8 cellular contexts compared by ENCODE assay signal in the genomic region with DNA sequence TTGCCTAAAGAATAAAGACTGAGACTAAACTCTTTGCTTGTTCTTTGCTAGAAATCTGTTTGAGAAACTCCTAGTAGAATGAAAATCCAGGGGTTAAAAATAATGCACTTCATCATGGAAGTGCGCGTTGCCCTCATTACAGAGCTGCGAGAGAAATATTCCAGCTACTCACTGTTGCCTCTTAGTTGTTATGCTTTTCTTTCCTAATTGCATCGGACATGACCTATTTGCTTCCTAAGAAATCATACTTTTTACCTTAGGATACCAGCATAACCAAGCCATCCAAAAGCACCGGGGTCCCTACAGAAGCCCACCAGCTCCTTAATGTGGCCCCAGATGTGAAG. TPM values are rescaled to one million over a fixed set of nuclear protein-coding genes. Genes with fewer than 3 reads are reported as not detected.
A peak's percentile ranks its signal among the peaks of the same experiment; 100 is the strongest.
DNase-seq lines count a peak whose midpoint lies in the region; ATAC-seq and TF ChIP-seq lines count a peak whose summit lies in the region.

No MANE protein-coding gene starts in this region.

- H3K27me3 ChIP-seq in brain microvascular endothelial cell (replicated peaks) (no peaks in the 10 kb centered on the region), lung (ENCODE audit: control insufficient read depth, insufficient read depth) (no peaks in the 10 kb centered on the region), Karpas-422 (ENCODE audit: low read length) (no peaks in the 10 kb centered on the region)
- peaks cover 5% of the 10 kb centered on the region for H3K27me3 ChIP-seq in effector memory CD4-positive, alpha-beta T cell (replicated peaks; ENCODE audit: control insufficient read depth, insufficient read depth, low read length, poor library complexity, severe bottlenecking)

- intact Hi-C loops in natural killer cell (cut with micrococcal nuclease), result no loop called here

- peak overlapping the region; percentile 50 for H3K4me3 Mint-ChIP-seq in natural killer cell treated with Interleukin-12 subunit alpha and Interleukin-12 subunit beta and Interleukin-15 and Interleukin-18, amount 100 ng/mL, for 72 hours
- no peak overlapping the region for H3K4me3 Mint-ChIP-seq in natural killer cell

- H3K9me3 Mint-ChIP-seq in natural killer cell treated with Interleukin-12 subunit alpha and Interleukin-12 subunit beta and Interleukin-15 and Interleukin-18, amount 100 ng/mL, for 72 hours, result peaks cover 10% of the 10 kb centered on the region
- H3K9me3 Mint-ChIP-seq in natural killer cell, result peaks cover 3 to 5% of the 10 kb centered on the region in 2 donors

- no peaks in the 10 kb centered on the region for H3K79me2 ChIP-seq in Karpas-422 (ENCODE audit: low read length)

- in situ Hi-C loops in brain microvascular endothelial cell (cut with HindIII; ENCODE audit: low pct_ligation_motif_present, low sequenced_read_pairs), result no loop called here

- DNase-seq in natural killer cell treated with Interleukin-12 subunit alpha and Interleukin-12 subunit beta and Interleukin-15 and Interleukin-18, amount 100 ng/mL, for 72 hours (ENCODE audit: low spot score), result no peak
- DNase-seq in natural killer cell (no peak), brain microvascular endothelial cell (no peak), lung (ENCODE audit: low spot score) (no peak), SKM-1 (lab: John Stamatoyannopoulos, UW; ENCODE audit: unreplicated experiment) (no peak), Karpas-422 (no peak), KG1 (lab: John Stamatoyannopoulos, UW) (no peak)
- DNase-seq in effector memory CD4-positive, alpha-beta T cell, result no peak

- H3K4me2 ChIP-seq in Karpas-422 (ENCODE audit: low read depth, low read length, poor library complexity, severe bottlenecking), result no peak overlapping the region

- H3K4me1 Mint-ChIP-seq in natural killer cell treated with Interleukin-12 subunit alpha and Interleukin-12 subunit beta and Interleukin-15 and Interleukin-18, amount 100 ng/mL, for 72 hours (ENCODE audit: low read depth in 2 of 2), result no peaks in the 10 kb centered on the region
- no peaks in the 10 kb centered on the region for H3K4me1 Mint-ChIP-seq in natural killer cell

- no peak overlapping the region for H3K27ac ChIP-seq in brain microvascular endothelial cell
- peak overlapping the region; percentile 14 to 24 for H3K27ac ChIP-seq in lung (ENCODE audit: low read depth in 1 of 2, low read length in 1 of 2)
- H3K27ac ChIP-seq in effector memory CD4-positive, alpha-beta T cell (ENCODE audit: insufficient read depth, low read length, poor library complexity, severe bottlenecking), result no peak overlapping the region
- no peak overlapping the region for H3K27ac ChIP-seq in Karpas-422 (ENCODE audit: low read length)

- H3K27ac Mint-ChIP-seq in natural killer cell treated with Interleukin-12 subunit alpha and Interleukin-12 subunit beta and Interleukin-15 and Interleukin-18, amount 100 ng/mL, for 72 hours, result no peak overlapping the region
- H3K27ac Mint-ChIP-seq in natural killer cell, result no peak overlapping the region

- 0 to 1% methylated on average over 5 of the region's 5 CpGs for WGBS in lung, 2 donors

- H3K36me3 ChIP-seq in brain microvascular endothelial cell (replicated peaks) (no peaks in the 10 kb centered on the region), lung (ENCODE audit: control insufficient read depth in 2 of 2, insufficient read depth in 2 of 2, low read length in 2 of 2) (no peaks in the 10 kb centered on the region), Karpas-422 (ENCODE audit: insufficient read depth, low read length) (no peaks in the 10 kb centered on the region)
- H3K36me3 ChIP-seq in effector memory CD4-positive, alpha-beta T cell (ENCODE audit: control insufficient read depth, insufficient read depth, low read length), result no peaks in the 10 kb centered on the region

- peaks cover 0 to 3% of the 10 kb centered on the region in 2 donors for H3K9me3 ChIP-seq in lung (ENCODE audit: control insufficient read depth in 2 of 2, insufficient read depth in 1 of 2, low read length in 1 of 2)
- H3K9me3 ChIP-seq in effector memory CD4-positive, alpha-beta T cell (ENCODE audit: control insufficient read depth, low read length), result no peaks in the 10 kb centered on the region
- H3K9me3 ChIP-seq in Karpas-422 (ENCODE audit: low read length), result no peaks in the 10 kb centered on the region

- H3K4me3 ChIP-seq in brain microvascular endothelial cell (ENCODE audit: low read depth, low read length), result peak overlapping the region; percentile 65
- H3K4me3 ChIP-seq in lung, result peak overlapping the region; percentile 46
- no peak overlapping the region for H3K4me3 ChIP-seq in effector memory CD4-positive, alpha-beta T cell (ENCODE audit: insufficient read depth, low read depth, low read length, poor library complexity, severe bottlenecking)
- no peak overlapping the region for H3K4me3 ChIP-seq in Karpas-422 (ENCODE audit: low read length)

- H3K9ac ChIP-seq in Karpas-422 (ENCODE audit: low read length), result no peak overlapping the region

- H3K4me1 ChIP-seq in lung (ENCODE audit: control insufficient read depth in 2 of 2, insufficient read depth in 2 of 2, low read length in 2 of 2) (peaks cover 0 to 3% of the 10 kb centered on the region in 2 donors), Karpas-422 (ENCODE audit: low read length) (peaks cover 14% of the 10 kb centered on the region)
- H3K4me1 ChIP-seq in effector memory CD4-positive, alpha-beta T cell (ENCODE audit: control insufficient read depth, insufficient read depth, low read length, poor library complexity, severe bottlenecking), result no peaks in the 10 kb centered on the region

- TF ChIP-seq CTCF in natural killer cell (IDR thresholded peaks at IDR 0.05), result no peak
- no peak for TF ChIP-seq CTCF in brain microvascular endothelial cell (IDR thresholded peaks at IDR 0.05; ENCODE audit: low read depth, low read length, missing control alignments)
- TF ChIP-seq CTCF in lung (IDR thresholded peaks at IDR 0.05; ENCODE audit: control extremely low read depth, extremely low read depth), result no peak

- H3K27me3 Mint-ChIP-seq in natural killer cell treated with Interleukin-12 subunit alpha and Interleukin-12 subunit beta and Interleukin-15 and Interleukin-18, amount 100 ng/mL, for 72 hours, result peaks cover 8 to 9% of the 10 kb centered on the region in 2 donors
- peaks cover 0 to 18% of the 10 kb centered on the region in 2 donors for H3K27me3 Mint-ChIP-seq in natural killer cell (ENCODE audit: low read depth in 2 of 2)

- no peaks in the 10 kb centered on the region for H4K20me1 ChIP-seq in Karpas-422 (ENCODE audit: insufficient read depth, low read depth, low read length)

- H3K9me2 ChIP-seq in Karpas-422 (replicated peaks; ENCODE audit: insufficient read depth, low read length), result no peaks in the 10 kb centered on the region

- H3K36me3 Mint-ChIP-seq in natural killer cell treated with Interleukin-12 subunit alpha and Interleukin-12 subunit beta and Interleukin-15 and Interleukin-18, amount 100 ng/mL, for 72 hours, result no peaks in the 10 kb centered on the region
- H3K36me3 Mint-ChIP-seq in natural killer cell, result peaks cover 6% of the 10 kb centered on the region

- H2AFZ ChIP-seq in Karpas-422 (ENCODE audit: low read length), result no peak overlapping the region

- ATAC-seq in natural killer cell treated with Interleukin-12 subunit alpha and Interleukin-12 subunit beta and Interleukin-15 and Interleukin-18, amount 100 ng/mL, for 72 hours, result no peak
- no peak for ATAC-seq in natural killer cell
- ATAC-seq in lung (ENCODE audit: insufficient read depth, low FRiP score), result peak; percentile 25

RNA-seq across cellular contexts. Expression of gene THSD7A, which starts 0.6 kb away (rescaled TPM):
- under 1 TPM in 1 of 2 donors, not detected in 1; 0.75 TPM for total RNA-seq in natural killer cell treated with Interleukin-12 subunit alpha and Interleukin-12 subunit beta and Interleukin-15 and Interleukin-18, amount 100 ng/mL, for 72 hours
- 1 to 10 TPM in 1 of 3 donors, under 1 TPM in 1, not detected in 1; 0.29 to 8.6 TPM for total RNA-seq in natural killer cell
- total RNA-seq in lung, result 10 to 100 TPM in 1 of 2 donors, 1 to 10 TPM in 1; 8.2 to 12.1 TPM
- polyA plus RNA-seq in lung, result under 1 TPM; 0.53 to 0.77 TPM
- total RNA-seq in Karpas-422 (2014; rRNA removed; shearing (Covaris generic); ENCODE audit: low replicate concordance), result 0.29 TPM in 1 of 2 replicates, not detected in the other

Comparison
In these comparisons a context has a peak if more than half of its experiments do, and no peak if none do; other contexts are left out.
1. H3K27ac ChIP-seq: peak in lung (2 of 2); none in brain microvascular endothelial cell (single experiment), effector memory CD4-positive, alpha-beta T cell (single experiment) and Karpas-422 (single experiment).
2. H3K4me3 ChIP-seq: peak in brain microvascular endothelial cell (single experiment) and lung (single experiment); none in effector memory CD4-positive, alpha-beta T cell (single experiment) and Karpas-422 (single experiment).